In genomic region chr2:6773007-6773693, GRCh38 we compare ENCODE assay signal across 8 cellular contexts.
A peak's percentile ranks its signal among the peaks of the same experiment; 100 is the strongest.
DNase-seq lines count a peak whose midpoint lies in the region; ATAC-seq and TF ChIP-seq lines count a peak whose summit lies in the region.

No MANE protein-coding gene starts in this region.

- H3K4me3 ChIP-seq in IMR-90 (ENCODE audit: insufficient read depth, low read depth, low read length) = no peak overlapping the region

- no peak overlapping the region for H3K9ac ChIP-seq in IMR-90 (ENCODE audit: low read depth, low read length)

- H3K56ac ChIP-seq in IMR-90 (ENCODE audit: extremely low read depth, insufficient read depth, low read length) = peak overlapping the region; percentile 64; the same call in 1 of the 2 replicates

- DNase-seq in ELR (ENCODE audit: low read depth) (peak; percentile 4), IMR-90 (peak; percentile 11), RWPE1 (ENCODE audit: low spot score) (peak; percentile 45), glomerular visceral epithelial cell (ENCODE audit: extremely low spot score) (peak; percentile 6), posterior vena cava (ENCODE audit: low spot score) (peak; percentile 86), cerebellar nuclear complex (lab: John Stamatoyannopoulos, UW) (no peak)
- DNase-seq in activated effector memory CD4-positive, alpha-beta T cell treated with Interleukin-2 at 50 U/mL for 16 hours = peak; percentile 50

- H4K20me1 ChIP-seq in IMR-90 (ENCODE audit: insufficient read depth, low read length) = no peaks in the 10 kb centered on the region

- 0 out of 2 replicates have a peak, but pooled peaks have one; percentile 25 for TF ChIP-seq POLR2A in IMR-90 (IDR thresholded peaks at IDR 0.05; ENCODE audit: low read depth, low read length)

- H2BK120ac ChIP-seq in IMR-90 (ENCODE audit: low read depth, low read length) = no peak overlapping the region

- CTCF ChIA-PET in IMR-90 (lab: Yijun Ruan, JAX) (interaction anchor here (0.6 to 1.5 kb wide), 10 partner anchors 22 to 909 kb away, joined by 3 to 9 read pairs (median 3); no protein-coding TSS in a partner anchor), RWPE1 (lab: Yijun Ruan, JAX) (interaction anchor here (0.6 to 1.4 kb wide), 5 partner anchors 18 to 1501 kb away, joined by 3 read pairs; no protein-coding TSS in a partner anchor)

- POLR2A ChIA-PET in IMR-90 (lab: Charles Lee; ENCODE audit: unreplicated experiment) (no interaction called here), RWPE1 (lab: Yijun Ruan, JAX; ENCODE audit: low non-redundant PET) (no interaction called here)

- no peak overlapping the region for H4K5ac ChIP-seq in IMR-90 (ENCODE audit: low read depth, low read length)

- H2BK5ac ChIP-seq in IMR-90 (ENCODE audit: low read depth, low read length, poor library complexity, severe bottlenecking) = no peak overlapping the region

- H3K36me3 ChIP-seq in IMR-90 (ENCODE audit: control insufficient read depth, insufficient read depth, low read length) = no peaks in the 10 kb centered on the region

- no peak overlapping the region for H4K91ac ChIP-seq in IMR-90 (ENCODE audit: insufficient read depth, low read depth, low read length)

- no peak overlapping the region for H2BK15ac ChIP-seq in IMR-90 (ENCODE audit: low read depth, low read length)

- H3K79me1 ChIP-seq in IMR-90 (ENCODE audit: low read depth in 1 of 2, low read length in 2 of 2) = no peaks in the 10 kb centered on the region

- no peak overlapping the region; the same call in 1 of the 2 replicates for H2BK20ac ChIP-seq in IMR-90 (ENCODE audit: low read depth, low read length)

- TF ChIP-seq RAD21 in IMR-90 (IDR thresholded peaks at IDR 0.05; ENCODE audit: low read length) = peak; percentile 97

- H3K4me1 ChIP-seq in IMR-90 (ENCODE audit: control insufficient read depth, insufficient read depth, low read length) = no peaks in the 10 kb centered on the region

- peak overlapping the region; percentile 83 for H2AK9ac ChIP-seq in IMR-90 (replicated peaks; ENCODE audit: low read depth, low read length, poor library complexity)

- no peak overlapping the region for H2AK5ac ChIP-seq in IMR-90 (ENCODE audit: low read depth, low read length)

- H3K4ac ChIP-seq in IMR-90 (ENCODE audit: low read depth, low read length) = peak overlapping the region; percentile 21; the same call in 1 of the 2 replicates

- in situ Hi-C loops in IMR-90 (cut with MboI; ENCODE audit: low sequenced_read_pairs) = no loop called here

- intact Hi-C loops in IMR-90 (cut with micrococcal nuclease) (loop anchor here (1.0 to 10.0 kb wide), 4 partner anchors 420 to 1078 kb away; no protein-coding TSS in a partner anchor), posterior vena cava (cut with DNase I) (no loop called here)

- H3K18ac ChIP-seq in IMR-90 (ENCODE audit: low read depth, low read length) = no peak overlapping the region

- peak overlapping the region; percentile 16; the same call in 1 of the 2 replicates for H3K4me2 ChIP-seq in IMR-90 (ENCODE audit: low read depth, low read length)

- dilution Hi-C loops in IMR-90 (cut with HindIII; ENCODE audit: low sequenced_read_pairs, unreplicated experiment) = no loop called here

- no peak overlapping the region for H3K23ac ChIP-seq in IMR-90 (ENCODE audit: low read depth, low read length)

- H2AFZ ChIP-seq in IMR-90 (replicated peaks; ENCODE audit: low read length, poor library complexity) = peak overlapping the region; percentile 24

- no CpG with 5 or more reads among the region's 29 CpGs for WGBS in IMR-90 (ENCODE audit: extremely low coverage in 2 of 2, insufficient read length in 1 of 2), 2 experiments

- TF ChIP-seq CTCF in IMR-90 (conservative IDR thresholded peaks at IDR 0.05; ENCODE audit: low read depth, low read length) = peak; percentile 93
- TF ChIP-seq CTCF in RWPE1 (conservative IDR thresholded peaks at IDR 0.05; ENCODE audit: low read depth) = peak; percentile 84

- no peaks in the 10 kb centered on the region for H3K9me1 ChIP-seq in IMR-90 (ENCODE audit: insufficient read depth, low read length)

- H4K8ac ChIP-seq in IMR-90 (ENCODE audit: low read depth in 2 of 2, low read length in 2 of 2) = no peak overlapping the region

- H3K27ac ChIP-seq in IMR-90 (ENCODE audit: insufficient read depth, low read length) (no peak overlapping the region), RWPE1 (no peak overlapping the region)

- BruUV-seq in IMR-90 (replicated peaks; lab: Mats Ljungman, UMichigan) = no TSS peak

- ATAC-seq in GM21717 (IDR thresholded peaks at IDR 0.05; ENCODE audit: unreplicated experiment) (peak; percentile 95), IMR-90 (ENCODE audit: low read depth) (peak; percentile 95)

- H3K9me3 ChIP-seq in IMR-90 (ENCODE audit: control insufficient read depth, insufficient read depth, low read length) = no peaks in the 10 kb centered on the region

- no peaks in the 10 kb centered on the region; the same call in 1 of the 2 replicates for H3K27me3 ChIP-seq in IMR-90 (ENCODE audit: control insufficient read depth, insufficient read depth, low read length)

- no peak overlapping the region for H3K14ac ChIP-seq in IMR-90 (replicated peaks; ENCODE audit: low read depth, low read length)

TF ChIP-seq in IMR-90, 13 proteins besides CTCF, POLR2A, EP300 and RAD21:
- 0 out of 2 replicates have a peak, but pooled peaks have one; percentile 16 for TF ChIP-seq MAZ (IDR thresholded peaks at IDR 0.05; ENCODE audit: borderline replicate concordance, low read depth, low read length)
- TF ChIP-seq CEBPB (IDR thresholded peaks at IDR 0.05; ENCODE audit: low read depth, low read length) = no peak
- TF ChIP-seq SMC3 (IDR thresholded peaks at IDR 0.05; ENCODE audit: low read depth, low read length) = peak; percentile 85
TF ChIP-seq in IMR-90: peak in this region for 2.

Comparison
In these comparisons a context has a peak if more than half of its experiments do, and no peak if none do; other contexts are left out.
1. DNase-seq: peak in ELR (single experiment), IMR-90 (single experiment), RWPE1 (single experiment), activated effector memory CD4-positive, alpha-beta T cell treated with Interleukin-2 at 50 U/mL for 16 hours (single experiment), glomerular visceral epithelial cell (single experiment) and posterior vena cava (single experiment); none in cerebellar nuclear complex (0 of 2).